Comparison of ENCODE assay signal across 1 cellular context in genomic region chr18:78160961-78161656, GRCh38.
A peak's percentile ranks its signal among the peaks of the same experiment; 100 is the strongest.
TF ChIP-seq lines count a peak whose summit lies in the region.

No MANE protein-coding gene starts in this region.

TF ChIP-seq in K562, 482 proteins besides CTCF, POLR2A, EP300 and RAD21 (continued from another document):
- TF ChIP-seq, protein P1, sequence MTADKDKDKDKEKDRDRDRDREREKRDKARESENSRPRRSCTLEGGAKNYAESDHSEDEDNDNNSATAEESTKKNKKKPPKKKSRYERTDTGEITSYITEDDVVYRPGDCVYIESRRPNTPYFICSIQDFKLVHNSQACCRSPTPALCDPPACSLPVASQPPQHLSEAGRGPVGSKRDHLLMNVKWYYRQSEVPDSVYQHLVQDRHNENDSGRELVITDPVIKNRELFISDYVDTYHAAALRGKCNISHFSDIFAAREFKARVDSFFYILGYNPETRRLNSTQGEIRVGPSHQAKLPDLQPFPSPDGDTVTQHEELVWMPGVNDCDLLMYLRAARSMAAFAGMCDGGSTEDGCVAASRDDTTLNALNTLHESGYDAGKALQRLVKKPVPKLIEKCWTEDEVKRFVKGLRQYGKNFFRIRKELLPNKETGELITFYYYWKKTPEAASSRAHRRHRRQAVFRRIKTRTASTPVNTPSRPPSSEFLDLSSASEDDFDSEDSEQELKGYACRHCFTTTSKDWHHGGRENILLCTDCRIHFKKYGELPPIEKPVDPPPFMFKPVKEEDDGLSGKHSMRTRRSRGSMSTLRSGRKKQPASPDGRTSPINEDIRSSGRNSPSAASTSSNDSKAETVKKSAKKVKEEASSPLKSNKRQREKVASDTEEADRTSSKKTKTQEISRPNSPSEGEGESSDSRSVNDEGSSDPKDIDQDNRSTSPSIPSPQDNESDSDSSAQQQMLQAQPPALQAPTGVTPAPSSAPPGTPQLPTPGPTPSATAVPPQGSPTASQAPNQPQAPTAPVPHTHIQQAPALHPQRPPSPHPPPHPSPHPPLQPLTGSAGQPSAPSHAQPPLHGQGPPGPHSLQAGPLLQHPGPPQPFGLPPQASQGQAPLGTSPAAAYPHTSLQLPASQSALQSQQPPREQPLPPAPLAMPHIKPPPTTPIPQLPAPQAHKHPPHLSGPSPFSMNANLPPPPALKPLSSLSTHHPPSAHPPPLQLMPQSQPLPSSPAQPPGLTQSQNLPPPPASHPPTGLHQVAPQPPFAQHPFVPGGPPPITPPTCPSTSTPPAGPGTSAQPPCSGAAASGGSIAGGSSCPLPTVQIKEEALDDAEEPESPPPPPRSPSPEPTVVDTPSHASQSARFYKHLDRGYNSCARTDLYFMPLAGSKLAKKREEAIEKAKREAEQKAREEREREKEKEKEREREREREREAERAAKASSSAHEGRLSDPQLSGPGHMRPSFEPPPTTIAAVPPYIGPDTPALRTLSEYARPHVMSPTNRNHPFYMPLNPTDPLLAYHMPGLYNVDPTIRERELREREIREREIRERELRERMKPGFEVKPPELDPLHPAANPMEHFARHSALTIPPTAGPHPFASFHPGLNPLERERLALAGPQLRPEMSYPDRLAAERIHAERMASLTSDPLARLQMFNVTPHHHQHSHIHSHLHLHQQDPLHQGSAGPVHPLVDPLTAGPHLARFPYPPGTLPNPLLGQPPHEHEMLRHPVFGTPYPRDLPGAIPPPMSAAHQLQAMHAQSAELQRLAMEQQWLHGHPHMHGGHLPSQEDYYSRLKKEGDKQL (CRISPR knock-in tag; IDR thresholded peaks at IDR 0.05; ENCODE audit: borderline replicate concordance), result no peak
- TF ChIP-seq NFIC (IDR thresholded peaks at IDR 0.05) (peak; percentile 25; the same call in 1 of the 2 replicates), BACH1 (tag; IDR thresholded peaks at IDR 0.05) (no peak)
- TF ChIP-seq, protein P2, sequence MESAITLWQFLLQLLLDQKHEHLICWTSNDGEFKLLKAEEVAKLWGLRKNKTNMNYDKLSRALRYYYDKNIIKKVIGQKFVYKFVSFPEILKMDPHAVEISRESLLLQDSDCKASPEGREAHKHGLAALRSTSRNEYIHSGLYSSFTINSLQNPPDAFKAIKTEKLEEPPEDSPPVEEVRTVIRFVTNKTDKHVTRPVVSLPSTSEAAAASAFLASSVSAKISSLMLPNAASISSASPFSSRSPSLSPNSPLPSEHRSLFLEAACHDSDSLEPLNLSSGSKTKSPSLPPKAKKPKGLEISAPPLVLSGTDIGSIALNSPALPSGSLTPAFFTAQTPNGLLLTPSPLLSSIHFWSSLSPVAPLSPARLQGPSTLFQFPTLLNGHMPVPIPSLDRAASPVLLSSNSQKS (CRISPR knock-in tag; IDR thresholded peaks at IDR 0.05), result no peak
